21 cellular contexts compared by ENCODE assay signal in the genomic region with DNA sequence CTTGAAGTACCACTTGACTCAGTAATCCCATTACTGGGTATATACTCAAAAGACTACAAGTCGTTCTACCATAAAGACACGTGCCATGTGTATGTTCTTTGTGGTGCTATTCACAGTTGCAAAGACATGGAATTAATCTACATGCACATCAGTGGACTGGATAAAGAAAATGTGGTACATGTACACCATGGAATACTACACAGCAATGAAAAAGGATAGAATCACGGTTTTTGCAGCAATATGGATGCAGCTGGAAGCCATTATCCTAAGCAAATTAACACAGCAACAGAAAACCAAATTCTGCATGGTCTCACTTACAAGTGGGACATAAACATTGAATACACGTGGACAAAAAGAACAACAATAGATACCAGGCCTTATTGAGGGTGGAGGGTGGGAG.
A peak's percentile ranks its signal among the peaks of the same experiment; 100 is the strongest.
DNase-seq lines count a peak whose midpoint lies in the region; ATAC-seq, FAIRE-seq and TF ChIP-seq lines count a peak whose summit lies in the region.
"Had no signal": no experiment of that assay in that cellular context is flagged by ENCODE, and none has a peak within 500 bp of the region (broad histone marks: within the 10 kb centered on the region; RNA-seq: fewer than 3 reads in every experiment).

No MANE protein-coding gene starts in this region.

- H3K27me3 ChIP-seq in SK-N-SH (ENCODE audit: insufficient read depth) (no peaks in the 10 kb centered on the region), K562 (ENCODE audit: control insufficient read depth in 2 of 2, insufficient read depth in 2 of 2, low read length in 2 of 2) (no peaks in the 10 kb centered on the region)
- H3K27me3 ChIP-seq: BLaER1 treated with 17β-estradiol and CSF1 and Interleukin-3, amounts not matched to agents 10 nM and 100 nM had no signal

- in situ Hi-C loops in K562 (cut with MboI): no loop called here

- CTCF ChIA-PET in SK-N-SH (lab: Yijun Ruan, JAX) (no interaction called here), K562 (lab: Yijun Ruan, JAX; ENCODE audit: low intra/inter-chr PET ratio) (no interaction called here)

- H3K4me3 ChIP-seq in SK-N-SH (ENCODE audit: low read depth in 2 of 2, low read length in 1 of 2): no peak overlapping the region
- H3K4me3 ChIP-seq in K562: no peak overlapping the region
- H3K4me3 ChIP-seq: A549; BLaER1 treated with 17β-estradiol and CSF1 and Interleukin-3, amounts not matched to agents 10 nM and 100 nM had no signal

- BruUV-seq in K562 (replicated peaks; lab: Mats Ljungman, UMichigan): no TSS peak

- H3K9ac ChIP-seq in SK-N-SH: no peak overlapping the region
- no peak overlapping the region for H3K9ac ChIP-seq in K562 (ENCODE audit: insufficient read depth in 1 of 2, low read depth in 2 of 2, low read length in 2 of 2)
- H3K9ac ChIP-seq: BLaER1 treated with 17β-estradiol and CSF1 and Interleukin-3, amounts not matched to agents 10 nM and 100 nM had no signal

- no peaks in the 10 kb centered on the region for H3F3A ChIP-seq in SK-N-SH (replicated peaks; ENCODE audit: insufficient read depth)

- POLR2A ChIA-PET in SK-N-SH (lab: Yijun Ruan, JAX) (no interaction called here), K562 (lab: Yijun Ruan, JAX) (no interaction called here)

- ATAC-seq in SK-N-SH treated with all-trans-retinoic acid at 6 μM for 48 hours (no peak), K562 (no peak), HG03521 (IDR thresholded peaks at IDR 0.05; ENCODE audit: unreplicated experiment) (no peak), GM18868 (IDR thresholded peaks at IDR 0.05; ENCODE audit: unreplicated experiment) (no peak)
- ATAC-seq: A549; CD8-positive, alpha-beta T cell had no signal

- H3K9me1 ChIP-seq in K562 (ENCODE audit: control insufficient read depth, insufficient read depth, low read length): no peaks in the 10 kb centered on the region

- no peaks in the 10 kb centered on the region for H3K9me3 ChIP-seq in SK-N-SH
- no peaks in the 10 kb centered on the region for H3K9me3 ChIP-seq in K562 (replicated peaks; ENCODE audit: control insufficient read depth, insufficient read depth, low read depth, low read length)
- H3K9me3 ChIP-seq: Caco-2 had no signal

- H3K4me2 ChIP-seq in SK-N-SH: no peak overlapping the region
- H3K4me2 ChIP-seq in K562 (ENCODE audit: insufficient read depth, low read length): no peak overlapping the region
- H3K4me2 ChIP-seq: A549; BLaER1 treated with 17β-estradiol and CSF1 and Interleukin-3, amounts not matched to agents 10 nM and 100 nM had no signal

- TF ChIP-seq EP300 in SK-N-SH (IDR thresholded peaks at IDR 0.05; ENCODE audit: borderline replicate concordance in 1 of 2, low read depth in 1 of 2, low read length in 1 of 2) (no peak), K562 (IDR thresholded peaks at IDR 0.05; ENCODE audit: low read length) (no peak)

- H3K9me2 ChIP-seq in SK-N-SH: no peaks in the 10 kb centered on the region

- DNase-seq in SK-N-SH (no peak), NCI-H524 treated with DMSO at 0.1 percent for 48 hours (lab: John Stamatoyannopoulos, UW) (peak; percentile 51), K562 (ENCODE audit: extremely low read depth in 1 of 4, low spot score in 3 of 4) (no peak), dedifferentiated amniotic fluid mesenchymal stem cell (ENCODE audit: extremely low spot score) (no peak)
- DNase-seq: AML-193; Caco-2; Calu3; CD4-positive, alpha-beta T cell; CD8-positive, alpha-beta T cell; DMS79 treated with DMSO at 0.1 percent for 48 hours; GF-D8 had no signal

- TF ChIP-seq RAD21 in SK-N-SH (IDR thresholded peaks at IDR 0.05; ENCODE audit: low read length) (no peak), K562 (CRISPR knock-in tag; conservative IDR thresholded peaks at IDR 0.05 in 1 of 2, IDR thresholded peaks at IDR 0.05 in 1 of 2) (no peak)

- 24% methylated on average over 4 of the region's 4 CpGs for whole genome bisulfite sequencing in SK-N-SH (ENCODE audit: low lambda C conversion rate)
- 1% methylated on average over 4 of the region's 4 CpGs for WGBS in K562 (ENCODE audit: insufficient coverage, low coverage, missing lambda C conversion rate)

- no peak for TF ChIP-seq POLR2A in K562 (conservative IDR thresholded peaks at IDR 0.05)

- H3K79me2 ChIP-seq in SK-N-SH (ENCODE audit: insufficient read depth) (no peaks in the 10 kb centered on the region), K562 (ENCODE audit: control insufficient read depth, insufficient read depth, low read length) (no peaks in the 10 kb centered on the region)

- no peak overlapping the region for H2AFZ ChIP-seq in SK-N-SH (ENCODE audit: low read depth)
- H2AFZ ChIP-seq in K562 (ENCODE audit: low read depth, low read length): no peak overlapping the region

- H3K36me3 ChIP-seq in SK-N-SH (replicated peaks in 1 of 2; ENCODE audit: control insufficient read depth in 1 of 2, insufficient read depth in 2 of 2, low read length in 1 of 2) (no peaks in the 10 kb centered on the region), K562 (ENCODE audit: control insufficient read depth, insufficient read depth, low read length) (no peaks in the 10 kb centered on the region)
- H3K36me3 ChIP-seq: BLaER1 treated with 17β-estradiol and CSF1 and Interleukin-3, amounts not matched to agents 10 nM and 100 nM had no signal

- no peak for TF ChIP-seq CTCF in SK-N-SH (IDR thresholded peaks at IDR 0.05)
- no peak for TF ChIP-seq CTCF in K562 (IDR thresholded peaks at IDR 0.05 in 2 of 3, conservative IDR thresholded peaks at IDR 0.05 in 1 of 3; ENCODE audit: insufficient read depth in 2 of 3, low read depth in 1 of 3, low read length in 3 of 3)

- FAIRE-seq in K562 (lab: Jason Lieb, UNC): no peak
- FAIRE-seq: A549, D721Med, G401.6, GM12891 had no signal

- no peaks in the 10 kb centered on the region for H3K4me1 ChIP-seq in SK-N-SH (ENCODE audit: control insufficient read depth in 1 of 2, insufficient read depth in 2 of 2, low read depth in 1 of 2, low read length in 1 of 2)
- H3K4me1 ChIP-seq in K562 (replicated peaks in 1 of 2; ENCODE audit: control insufficient read depth in 2 of 2, insufficient read depth in 2 of 2, low read length in 2 of 2): no peaks in the 10 kb centered on the region
- H3K4me1 ChIP-seq: A549; BLaER1 treated with 17β-estradiol and CSF1 and Interleukin-3, amounts not matched to agents 10 nM and 100 nM; Caco-2 had no signal

- no peak overlapping the region for H3K27ac ChIP-seq in SK-N-SH (ENCODE audit: low read depth in 2 of 2, low read length in 1 of 2)
- H3K27ac ChIP-seq in K562 (ENCODE audit: extremely low read depth, low read depth, low read length): no peak overlapping the region
- H3K27ac ChIP-seq: 22Rv1; A549; BLaER1 treated with 17β-estradiol and CSF1 and Interleukin-3, amounts not matched to agents 10 nM and 100 nM; C4-2B had no signal

- intact Hi-C loops in K562 (cut with micrococcal nuclease): no loop called here

- no peaks in the 10 kb centered on the region for H4K20me1 ChIP-seq in SK-N-SH (ENCODE audit: insufficient read depth)
- no peaks in the 10 kb centered on the region for H4K20me1 ChIP-seq in K562 (replicated peaks; ENCODE audit: control insufficient read depth, insufficient read depth, low read length)
- H4K20me1 ChIP-seq: BLaER1 treated with 17β-estradiol and CSF1 and Interleukin-3, amounts not matched to agents 10 nM and 100 nM had no signal

TF ChIP-seq in SK-N-SH treated with all-trans-retinoic acid at 6 μM for 48 hours, 23 proteins besides CTCF, POLR2A, EP300 and RAD21 (continues in another document):
- TF ChIP-seq ZC3H10 (CRISPR knock-in tag; IDR thresholded peaks at IDR 0.05) (no peak), RARB (CRISPR knock-in tag; IDR thresholded peaks at IDR 0.05) (no peak)
- TF ChIP-seq, protein P1, sequence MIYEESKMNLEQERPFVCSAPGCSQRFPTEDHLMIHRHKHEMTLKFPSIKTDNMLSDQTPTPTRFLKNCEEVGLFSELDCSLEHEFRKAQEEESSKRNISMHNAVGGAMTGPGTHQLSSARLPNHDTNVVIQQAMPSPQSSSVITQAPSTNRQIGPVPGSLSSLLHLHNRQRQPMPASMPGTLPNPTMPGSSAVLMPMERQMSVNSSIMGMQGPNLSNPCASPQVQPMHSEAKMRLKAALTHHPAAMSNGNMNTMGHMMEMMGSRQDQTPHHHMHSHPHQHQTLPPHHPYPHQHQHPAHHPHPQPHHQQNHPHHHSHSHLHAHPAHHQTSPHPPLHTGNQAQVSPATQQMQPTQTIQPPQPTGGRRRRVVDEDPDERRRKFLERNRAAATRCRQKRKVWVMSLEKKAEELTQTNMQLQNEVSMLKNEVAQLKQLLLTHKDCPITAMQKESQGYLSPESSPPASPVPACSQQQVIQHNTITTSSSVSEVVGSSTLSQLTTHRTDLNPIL (CRISPR knock-in tag; IDR thresholded peaks at IDR 0.05; ENCODE audit: low read depth): no peak

TF ChIP-seq in SK-N-SH, 30 proteins besides CTCF, POLR2A, EP300 and RAD21 (continues in another document):
- TF ChIP-seq MEF2A (IDR thresholded peaks at IDR 0.05; ENCODE audit: borderline replicate concordance, low read depth): no peak

TF ChIP-seq in K562, 482 proteins besides CTCF, POLR2A, EP300 and RAD21:
- no peak for TF ChIP-seq RCOR1 (IDR thresholded peaks at IDR 0.05; ENCODE audit: borderline replicate concordance in 1 of 2, low read depth in 2 of 2, low read length in 2 of 2)
- TF ChIP-seq RNF2 (IDR thresholded peaks at IDR 0.05): no peak
- peak; percentile 31 for TF ChIP-seq RBM25 (IDR thresholded peaks at IDR 0.05; ENCODE audit: low read depth, low read length, severe bottlenecking)
